ENCODE assay signal across 18 cellular contexts in the genomic region with DNA sequence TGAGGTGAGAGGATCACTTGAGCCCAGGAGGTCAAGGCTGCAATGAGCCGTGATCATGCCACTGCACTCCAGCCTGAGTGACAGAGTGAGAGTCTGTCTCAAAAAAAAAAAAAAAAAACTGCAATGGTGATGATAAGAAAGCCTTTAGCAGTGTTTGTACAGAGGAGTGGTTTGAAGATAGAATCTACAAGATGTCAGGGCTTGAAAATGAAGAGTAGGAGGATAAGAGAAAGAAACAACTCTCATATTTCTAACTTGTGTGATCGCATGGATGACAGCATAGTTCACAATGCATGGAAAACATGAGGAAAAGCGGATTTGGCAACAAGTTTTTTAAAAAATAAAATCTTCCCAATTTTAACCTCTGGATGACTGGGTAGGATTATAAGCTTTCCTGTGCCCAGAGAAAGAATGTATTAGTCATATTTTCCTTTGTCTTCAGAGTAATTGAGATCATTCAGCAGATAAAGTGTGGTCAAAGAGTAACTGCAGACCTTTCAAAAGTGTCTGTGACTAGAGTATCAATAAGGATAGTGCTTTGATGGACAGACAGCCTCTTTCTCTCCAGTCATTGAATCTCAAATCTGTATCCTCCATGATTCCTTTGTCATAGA.
DNase-seq lines count a peak whose midpoint lies in the region; ATAC-seq and TF ChIP-seq lines count a peak whose summit lies in the region.
"Had no signal": no experiment of that assay in that cellular context is flagged by ENCODE, and none has a peak within 500 bp of the region (broad histone marks: within the 10 kb centered on the region; RNA-seq: fewer than 3 reads in every experiment).

No MANE protein-coding gene starts in this region.

- no peaks in the 10 kb centered on the region for H3K9me3 ChIP-seq in BE2C

- in situ Hi-C loops in astrocyte of the spinal cord (cut with HindIII; ENCODE audit: low sequenced_read_pairs): no loop called here

- H3K27me3 ChIP-seq in ACC112 (ENCODE audit: insufficient read depth, low read length) (no peaks in the 10 kb centered on the region), BE2C (no peaks in the 10 kb centered on the region)
- H3K27me3 ChIP-seq: dorsolateral prefrontal cortex, MG63 had no signal

- DNase-seq in OCI-M1 (lab: John Stamatoyannopoulos, UW) (peak; percentile 1), astrocyte of the spinal cord (ENCODE audit: low read depth, low spot score) (peak; percentile 4), kidney tubule cell (ENCODE audit: low spot score) (peak; percentile 68), HK-2 (ENCODE audit: unreplicated experiment) (no peak), BE2C (no peak)
- DNase-seq: activated CD4-positive, alpha-beta T cell treated with anti-CD3 and anti-CD28 coated beads, Interleukin-2, amount 50 U/mL, for 4 hours; aorta; dorsolateral prefrontal cortex; GF-D8; left ventricle myocardium superior; MG63; natural killer cell; NCI-H82; Right ventricle myocardium superior; substantia nigra had no signal

- H3K4me1 ChIP-seq in ACC112 (ENCODE audit: control insufficient read depth, insufficient read depth, low read length, unreplicated experiment): peaks cover 39% of the 10 kb centered on the region
- peaks cover 3% of the 10 kb centered on the region; the same call in 1 of the 2 replicates for H3K4me1 ChIP-seq in BE2C

- H3K79me2 ChIP-seq in ACC112 (ENCODE audit: control insufficient read depth, insufficient read depth, low read length, unreplicated experiment): no peaks in the 10 kb centered on the region

- TF ChIP-seq CTCF in astrocyte of the spinal cord (IDR thresholded peaks at IDR 0.05; ENCODE audit: low read depth, low read length): no peak
- no peak for TF ChIP-seq CTCF in BE2C (IDR thresholded peaks at IDR 0.05; ENCODE audit: low read depth, low read length)

- H2AFZ ChIP-seq in ACC112 (ENCODE audit: low read length, unreplicated experiment): no peak overlapping the region

- H3K36me3 ChIP-seq in ACC112 (ENCODE audit: insufficient read depth, low read length): no peaks in the 10 kb centered on the region
- no peaks in the 10 kb centered on the region for H3K36me3 ChIP-seq in BE2C
- H3K36me3 ChIP-seq: MG63 had no signal

- ATAC-seq in GM19463 (IDR thresholded peaks at IDR 0.05; ENCODE audit: unreplicated experiment) (no peak), GM18511 (IDR thresholded peaks at IDR 0.05; ENCODE audit: unreplicated experiment) (no peak)
- ATAC-seq: left ventricle myocardium superior had no signal

- peak overlapping the region; percentile 19; the same call in 1 of the 2 replicates for H3K27ac ChIP-seq in ACC112 (ENCODE audit: low read depth, low read length)
- H3K27ac ChIP-seq: dorsolateral prefrontal cortex had no signal

- H3K4me3 ChIP-seq in ACC112 (ENCODE audit: low read depth, low read length) (no peak overlapping the region), astrocyte of the spinal cord (ENCODE audit: low read depth, low read length) (no peak overlapping the region), BE2C (ENCODE audit: low read depth, low read length) (no peak overlapping the region)
- H3K4me3 ChIP-seq: dorsolateral prefrontal cortex, MG63 had no signal

Comparison
In these comparisons a context has a peak if more than half of its experiments do, and no peak if none do; other contexts are left out.
1. DNase-seq: peak in OCI-M1 (single experiment), astrocyte of the spinal cord (single experiment) and kidney tubule cell (single experiment); none in HK-2 (single experiment) and BE2C (single experiment).